8 cellular contexts compared by ENCODE assay signal in the genomic region with DNA sequence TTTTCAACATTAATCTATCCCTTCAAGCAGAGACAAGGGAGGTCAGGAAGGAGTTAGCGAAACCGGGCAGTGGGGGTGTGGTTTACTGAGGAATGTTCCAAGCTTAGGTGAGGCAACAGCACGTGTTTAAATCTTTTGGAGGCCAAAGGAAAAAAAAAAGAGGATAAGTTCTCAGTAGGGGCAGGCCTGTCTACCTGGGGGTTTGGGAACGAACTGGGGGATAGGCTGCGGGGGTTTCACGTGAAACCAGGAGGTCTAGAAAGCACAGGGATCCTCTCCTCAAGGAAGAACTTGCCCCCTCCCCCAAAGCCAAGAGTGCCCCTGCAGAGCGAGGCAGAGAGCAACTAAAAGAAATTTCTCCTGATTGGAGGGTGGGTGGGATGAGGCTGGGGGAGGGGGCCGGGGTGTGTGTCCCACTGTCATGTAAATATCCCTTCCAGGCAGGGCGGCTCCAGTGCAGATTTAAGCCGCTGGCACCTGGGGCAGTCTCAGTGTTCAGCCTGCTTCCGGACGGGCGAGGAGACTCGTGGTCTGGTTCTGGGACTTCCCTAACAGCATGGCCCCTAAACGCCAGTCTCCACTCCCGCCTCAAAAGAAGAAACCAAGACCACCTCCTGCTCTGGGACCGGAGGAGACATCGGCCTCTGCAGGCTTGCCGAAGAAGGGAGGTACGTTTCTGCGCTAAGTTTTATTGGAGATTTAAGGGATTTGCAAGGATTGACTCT. TPM values are rescaled to one million over a fixed set of nuclear protein-coding genes. Genes with fewer than 3 reads are reported as not detected.
A peak's percentile ranks its signal among the peaks of the same experiment; 100 is the strongest.
DNase-seq lines count a peak whose midpoint lies in the region; ATAC-seq and TF ChIP-seq lines count a peak whose summit lies in the region.

No MANE protein-coding gene starts in this region.

- no peaks in the 10 kb centered on the region for H3K27me3 ChIP-seq in ascending aorta
- H3K27me3 ChIP-seq in skeletal muscle tissue (ENCODE audit: control insufficient read depth in 3 of 3, insufficient read depth in 3 of 3, low read length in 3 of 3): peaks cover 0 to 12% (median 5%) of the 10 kb centered on the region in 3 donors

- intact Hi-C loops in ascending aorta (cut with DNase I): no loop called here

- no peak for ATAC-seq in HG03135 (IDR thresholded peaks at IDR 0.05; ENCODE audit: unreplicated experiment)
- no peak for ATAC-seq in GM21447 (IDR thresholded peaks at IDR 0.05; ENCODE audit: unreplicated experiment)

- H3K9ac ChIP-seq in skeletal muscle tissue (ENCODE audit: low read depth in 1 of 3, low read length in 3 of 3): peak overlapping the region; percentile 29 to 70 (median 68)

- H3K36me3 ChIP-seq in ascending aorta (no peaks in the 10 kb centered on the region), skeletal muscle tissue (ENCODE audit: control insufficient read depth in 3 of 3, insufficient read depth in 3 of 3, low read length in 3 of 3) (no peaks in the 10 kb centered on the region)

- H3K27ac ChIP-seq in ascending aorta: peak overlapping the region; percentile 41 to 51
- H3K27ac ChIP-seq in skeletal muscle tissue (ENCODE audit: low read depth, low read length): peak overlapping the region; percentile 37

- in situ Hi-C loops in GM13977 (cut with MboI; ENCODE audit: low pct_unique_long_range_greater_than_20kb, low sequenced_read_pairs, unreplicated experiment): no loop called here

- H3K4me1 ChIP-seq in ascending aorta (peaks cover 3 to 11% of the 10 kb centered on the region in 2 donors), skeletal muscle tissue (ENCODE audit: control insufficient read depth in 3 of 3, insufficient read depth in 3 of 3, low read length in 3 of 3) (peaks cover 8 to 15% (median 9%) of the 10 kb centered on the region in 3 donors)

- H3K9me3 ChIP-seq in ascending aorta: no peaks in the 10 kb centered on the region
- H3K9me3 ChIP-seq in iPS-18c (ENCODE audit: control insufficient read depth, insufficient read depth, low read length): no peaks in the 10 kb centered on the region
- no peaks in the 10 kb centered on the region for H3K9me3 ChIP-seq in skeletal muscle tissue (ENCODE audit: control insufficient read depth in 3 of 3, low read length in 3 of 3)

- TF ChIP-seq CTCF in GM13977 (IDR thresholded peaks at IDR 0.05; ENCODE audit: extremely low read depth, insufficient read depth, missing control alignments) (no peak), ascending aorta (IDR thresholded peaks at IDR 0.05) (no peak)

- H3K4me3 ChIP-seq in ascending aorta: peak overlapping the region; percentile 56 to 65
- H3K4me3 ChIP-seq in iPS-18c (ENCODE audit: insufficient read depth, low read depth, low read length): peak overlapping the region; percentile 100
- H3K4me3 ChIP-seq in skeletal muscle tissue (ENCODE audit: low read length in 3 of 3): peak overlapping the region; percentile 61 to 75 (median 63)

- DNase-seq in AG08395 (ENCODE audit: low spot score) (peak; percentile 47), GM13977 (ENCODE audit: low spot score) (peak; percentile 43), NCI-H69 (lab: John Stamatoyannopoulos, UW) (peak; percentile 78), ascending aorta (ENCODE audit: low spot score in 2 of 2) (peak in 1 of 2 donors; percentile 73)

RNA-seq across cellular contexts. Expression of a gene that starts 5.5 kb away (rescaled TPM):
- total RNA-seq in ascending aorta (102 TPM), skeletal muscle tissue (336 TPM)

RNA-seq across cellular contexts. Expression of a gene that starts 18.8 kb away (rescaled TPM):
- total RNA-seq in ascending aorta: 28.8 TPM
- total RNA-seq in skeletal muscle tissue: 2.1 TPM

RNA-seq across cellular contexts. Expression of a gene that starts 26.9 kb away (rescaled TPM):
- 49.9 TPM for total RNA-seq in ascending aorta
- total RNA-seq in skeletal muscle tissue: 31.8 TPM

RNA-seq across cellular contexts. Expression of a gene that starts 40.4 kb away (rescaled TPM):
- 49.6 TPM for total RNA-seq in ascending aorta
- total RNA-seq in skeletal muscle tissue: 2.6 TPM
